11 cellular contexts compared by ENCODE assay signal in genomic region chr17:73798111-73798748, GRCh38.
DNase-seq lines count a peak whose midpoint lies in the region; ATAC-seq, FAIRE-seq and TF ChIP-seq lines count a peak whose summit lies in the region.
"Had no signal": no experiment of that assay in that cellular context is flagged by ENCODE, and none has a peak within 500 bp of the region (broad histone marks: within the 10 kb centered on the region; RNA-seq: fewer than 3 reads in every experiment).

No MANE protein-coding gene starts in this region.

- no peak for FAIRE-seq in kidney (lab: Jason Lieb, UNC)

- no peak overlapping the region for H2BK120ac ChIP-seq in mesenchymal stem cell (ENCODE audit: low read depth, low read length)

- H3K23ac ChIP-seq in mesenchymal stem cell (ENCODE audit: low read length in 2 of 2): no peak overlapping the region

- H3K9me3 ChIP-seq in mesenchymal stem cell (ENCODE audit: control insufficient read depth, low read length) (peaks cover 8% of the 10 kb centered on the region), kidney (ENCODE audit: control insufficient read depth in 1 of 2, low read length in 2 of 2) (no peaks in the 10 kb centered on the region)

- no peak overlapping the region for H4K8ac ChIP-seq in mesenchymal stem cell (ENCODE audit: low read length)

- intact Hi-C loops in kidney (cut with DNase I): no loop called here

- H3K4me3 ChIP-seq in brain microvascular endothelial cell (ENCODE audit: low read depth, low read length) (no peak overlapping the region), mesenchymal stem cell (ENCODE audit: insufficient read depth in 1 of 2, low read depth in 1 of 2, low read length in 2 of 2) (no peak overlapping the region), kidney (ENCODE audit: low read length in 2 of 2) (no peak overlapping the region)
- H3K4me3 ChIP-seq: Peyer's patch, smooth muscle cell had no signal

- H3K36me3 ChIP-seq in brain microvascular endothelial cell (replicated peaks) (no peaks in the 10 kb centered on the region), mesenchymal stem cell (ENCODE audit: control insufficient read depth in 1 of 2, insufficient read depth in 2 of 2, low read depth in 1 of 2, low read length in 2 of 2) (no peaks in the 10 kb centered on the region), kidney (ENCODE audit: control insufficient read depth in 1 of 2, insufficient read depth in 2 of 2, low read length in 2 of 2) (no peaks in the 10 kb centered on the region)
- H3K36me3 ChIP-seq: Peyer's patch had no signal

- H2BK12ac ChIP-seq in mesenchymal stem cell (ENCODE audit: low read length in 2 of 2): no peak overlapping the region

- ATAC-seq in GM21529 (IDR thresholded peaks at IDR 0.05; ENCODE audit: unreplicated experiment): no peak
- no peak for ATAC-seq in HG02763 (IDR thresholded peaks at IDR 0.05; ENCODE audit: unreplicated experiment)

- in situ Hi-C loops in Caki2 (cut with HindIII; ENCODE audit: low pct_unique_long_range_greater_than_20kb, low sequenced_read_pairs) (no loop called here), brain microvascular endothelial cell (cut with HindIII; ENCODE audit: low pct_ligation_motif_present, low sequenced_read_pairs) (no loop called here)

- H3K9ac ChIP-seq in mesenchymal stem cell (ENCODE audit: low read length) (no peak overlapping the region), kidney (ENCODE audit: low read length in 2 of 2) (no peak overlapping the region)

- no peaks in the 10 kb centered on the region for H3K79me1 ChIP-seq in mesenchymal stem cell (replicated peaks; ENCODE audit: low read length, poor library complexity, severe bottlenecking)

- H2BK15ac ChIP-seq in mesenchymal stem cell (ENCODE audit: low read depth, poor library complexity, severe bottlenecking): no peak overlapping the region

- H3K18ac ChIP-seq in mesenchymal stem cell (ENCODE audit: low read depth in 1 of 2, low read length in 2 of 2): no peak overlapping the region

- TF ChIP-seq CTCF in brain microvascular endothelial cell (IDR thresholded peaks at IDR 0.05; ENCODE audit: low read depth, low read length, missing control alignments) (no peak), kidney (IDR thresholded peaks at IDR 0.05; ENCODE audit: borderline replicate concordance, extremely low read depth, insufficient read depth) (no peak)

- H4K91ac ChIP-seq in mesenchymal stem cell (ENCODE audit: low read length): no peak overlapping the region

- DNase-seq in Caki2 (ENCODE audit: low read depth) (peak; percentile 90), NCI-H2029 treated with DMSO at 0.1 percent for 48 hours (lab: John Stamatoyannopoulos, UW) (peak; percentile 42), brain microvascular endothelial cell (peak; percentile 82), mesenchymal stem cell (peak; percentile 82), activated gamma-delta T cell (lab: John Stamatoyannopoulos, UW) (no peak), kidney (no peak)
- DNase-seq: activated CD4-positive, alpha-beta memory T cell treated with anti-CD3 and anti-CD28 coated beads, Interleukin-2, amount 10 ng/mL, durations not matched to agents 7 days and 5 days had no signal

- H2BK5ac ChIP-seq in mesenchymal stem cell (ENCODE audit: low read depth, low read length, poor library complexity, severe bottlenecking): no peak overlapping the region

- no peak overlapping the region for H2AFZ ChIP-seq in mesenchymal stem cell (ENCODE audit: low read depth, low read length)

- H3K4me2 ChIP-seq in mesenchymal stem cell (ENCODE audit: low read length, poor library complexity, severe bottlenecking): no peak overlapping the region
- H3K4me2 ChIP-seq: smooth muscle cell had no signal

- H2AK5ac ChIP-seq in mesenchymal stem cell (ENCODE audit: low read length, severe bottlenecking): no peak overlapping the region

- WGBS in mesenchymal stem cell: 45% methylated on average over 5 of the region's 7 CpGs

- no peaks in the 10 kb centered on the region for H3K4me1 ChIP-seq in mesenchymal stem cell (ENCODE audit: control insufficient read depth, insufficient read depth, low read depth, low read length)
- peaks cover 0 to 7% of the 10 kb centered on the region in 2 donors for H3K4me1 ChIP-seq in kidney (ENCODE audit: control insufficient read depth in 1 of 2, insufficient read depth in 1 of 2, low read depth in 1 of 2, low read length in 2 of 2)

- H3K27me3 ChIP-seq in brain microvascular endothelial cell (replicated peaks) (no peaks in the 10 kb centered on the region), mesenchymal stem cell (ENCODE audit: control insufficient read depth in 1 of 2, insufficient read depth in 1 of 2, low read length in 2 of 2) (peaks cover 0 to 42% of the 10 kb centered on the region in 2 experiments)
- H3K27me3 ChIP-seq: Peyer's patch had no signal

- H3K14ac ChIP-seq in mesenchymal stem cell (ENCODE audit: low read length in 2 of 2): no peak overlapping the region

- H3K4ac ChIP-seq in mesenchymal stem cell (ENCODE audit: low read depth in 1 of 2, low read length in 2 of 2): no peak overlapping the region

- H3K27ac ChIP-seq in brain microvascular endothelial cell: no peak overlapping the region
- H3K27ac ChIP-seq in mesenchymal stem cell (ENCODE audit: low read length, poor library complexity, severe bottlenecking): no peak overlapping the region
- no peak overlapping the region for H3K27ac ChIP-seq in kidney (ENCODE audit: low read depth in 2 of 2, low read length in 2 of 2)
- H3K27ac ChIP-seq: Peyer's patch had no signal

Comparison
In these comparisons a context has a peak if more than half of its experiments do, and no peak if none do; other contexts are left out.
1. DNase-seq: peak in Caki2 (single experiment), NCI-H2029 treated with DMSO at 0.1 percent for 48 hours (single experiment), brain microvascular endothelial cell (single experiment) and mesenchymal stem cell (single experiment); none in activated gamma-delta T cell (single experiment) and kidney (single experiment).